ENCODE assay signal across 11 cellular contexts in the genomic region with DNA sequence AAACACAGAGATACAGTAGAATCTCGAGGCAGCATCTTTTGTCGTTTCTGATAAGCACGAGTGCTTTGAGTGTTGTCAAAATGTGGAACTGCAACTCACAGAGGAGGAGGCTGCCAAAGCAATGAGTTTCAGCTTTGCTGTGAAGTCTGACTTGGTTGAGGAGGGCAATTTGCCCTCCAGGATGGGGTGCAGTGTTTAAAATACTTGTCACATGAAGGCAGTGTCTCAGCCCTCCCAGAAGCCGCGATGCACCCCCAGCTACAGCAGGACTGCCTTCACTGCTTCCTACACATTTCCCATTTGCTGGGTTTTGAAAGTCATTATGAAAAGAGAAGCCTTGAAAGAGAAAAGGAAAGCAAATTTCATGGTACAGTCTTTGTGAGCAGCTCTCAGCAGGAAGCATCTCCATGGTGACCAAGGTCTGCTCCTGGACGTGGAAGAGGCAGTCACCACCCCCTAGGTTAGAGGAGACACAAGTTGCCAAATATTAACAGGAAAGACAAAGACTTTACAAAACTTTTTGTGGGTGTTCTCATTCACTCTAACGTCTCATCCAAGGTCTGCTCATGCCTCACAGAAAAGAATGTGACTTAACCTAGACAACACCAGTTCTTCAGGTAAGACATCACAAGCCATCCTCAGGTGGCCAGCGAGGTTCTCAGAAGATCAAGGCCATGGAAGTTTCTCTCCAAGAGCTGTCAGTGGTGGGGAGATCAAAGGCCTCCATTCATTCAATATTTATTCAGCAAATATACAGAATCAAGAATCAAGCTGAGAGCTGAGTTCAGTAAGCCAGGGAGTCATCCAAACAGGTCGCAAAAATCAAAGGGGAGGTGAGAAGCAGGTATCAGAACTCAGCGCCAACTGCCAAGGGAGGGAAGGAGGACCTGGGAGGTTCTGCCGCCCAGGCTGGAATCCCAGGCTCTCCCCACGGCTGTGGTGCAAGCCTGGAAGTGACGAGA.
A peak's percentile ranks its signal among the peaks of the same experiment; 100 is the strongest.
DNase-seq lines count a peak whose midpoint lies in the region; ATAC-seq and TF ChIP-seq lines count a peak whose summit lies in the region.
"Had no signal": no experiment of that assay in that cellular context is flagged by ENCODE, and none has a peak within 500 bp of the region (broad histone marks: within the 10 kb centered on the region; RNA-seq: fewer than 3 reads in every experiment).

No MANE protein-coding gene starts in this region.

- no peaks in the 10 kb centered on the region for H3K9me3 ChIP-seq in thyroid gland

- H3K27me3 Mint-ChIP-seq in stimulated activated memory B cell treated with anti-CD40 and anti-IgM and Interleukin-4, amounts not matched to agents 10 μg/mL and 1 μg/mL and 100 μg/mL, for 72 hours = no peaks in the 10 kb centered on the region
- H3K27me3 Mint-ChIP-seq: CD4-positive, CD25-positive, alpha-beta regulatory T cell had no signal

- H3K27ac Mint-ChIP-seq in stimulated activated memory B cell treated with anti-CD40 and anti-IgM and Interleukin-4, amounts not matched to agents 10 μg/mL and 1 μg/mL and 100 μg/mL, for 72 hours = peak overlapping the region; percentile 64

- no peaks in the 10 kb centered on the region for H3K36me3 ChIP-seq in thyroid gland

- H3K27me3 ChIP-seq in thyroid gland = no peaks in the 10 kb centered on the region
- H3K27me3 ChIP-seq: foreskin keratinocyte had no signal

- no peak for TF ChIP-seq POLR2A in thyroid gland (IDR thresholded peaks at IDR 0.05)

- H3K4me3 ChIP-seq in thyroid gland (replicated peaks in 1 of 3) = no peak overlapping the region

- TF ChIP-seq CTCF in thyroid gland (IDR thresholded peaks at IDR 0.05) = no peak

- ATAC-seq in GM21825 (IDR thresholded peaks at IDR 0.05; ENCODE audit: unreplicated experiment) = peak; percentile 86
- ATAC-seq in HG03558 (IDR thresholded peaks at IDR 0.05; ENCODE audit: extremely low read depth, unreplicated experiment) = peak; percentile 70
- peak; percentile 89 for ATAC-seq in stimulated activated memory B cell treated with anti-CD40 and anti-IgM and Interleukin-4, amounts not matched to agents 10 μg/mL and 1 μg/mL and 100 μg/mL, for 72 hours
- ATAC-seq: foreskin keratinocyte had no signal

- no peaks in the 10 kb centered on the region for H3K9me3 Mint-ChIP-seq in stimulated activated memory B cell treated with anti-CD40 and anti-IgM and Interleukin-4, amounts not matched to agents 10 μg/mL and 1 μg/mL and 100 μg/mL, for 72 hours
- H3K9me3 Mint-ChIP-seq: CD4-positive, CD25-positive, alpha-beta regulatory T cell had no signal

- peaks cover 22% of the 10 kb centered on the region for H3K4me1 Mint-ChIP-seq in stimulated activated memory B cell treated with anti-CD40 and anti-IgM and Interleukin-4, amounts not matched to agents 10 μg/mL and 1 μg/mL and 100 μg/mL, for 72 hours

- H3K4me1 ChIP-seq in thyroid gland = no peaks in the 10 kb centered on the region
- H3K4me1 ChIP-seq: foreskin keratinocyte had no signal

- peak overlapping the region; percentile 47 for H3K4me3 Mint-ChIP-seq in stimulated activated memory B cell treated with anti-CD40 and anti-IgM and Interleukin-4, amounts not matched to agents 10 μg/mL and 1 μg/mL and 100 μg/mL, for 72 hours
- H3K4me3 Mint-ChIP-seq: nephron progenitor cell had no signal

- H3K36me3 Mint-ChIP-seq in stimulated activated memory B cell treated with anti-CD40 and anti-IgM and Interleukin-4, amounts not matched to agents 10 μg/mL and 1 μg/mL and 100 μg/mL, for 72 hours = no peaks in the 10 kb centered on the region
- H3K36me3 Mint-ChIP-seq: CD4-positive, CD25-positive, alpha-beta regulatory T cell had no signal

- in situ Hi-C loops in ACHN (cut with HindIII; ENCODE audit: low pct_ligation_motif_present, low pct_unique_long_range_greater_than_20kb, low sequenced_read_pairs) = no loop called here

- H3K27ac ChIP-seq in thyroid gland = no peak overlapping the region
- H3K27ac ChIP-seq: foreskin keratinocyte had no signal

- 54 to 66% methylated on average over 13 of the region's 13 CpGs for WGBS in thyroid gland, 2 donors

- peak; percentile 42 for DNase-seq in activated effector memory CD4-positive, alpha-beta T cell treated with anti-CD3 and anti-CD28 coated beads, Interleukin-2, amount 50 U/mL, for 16 hours
- DNase-seq in activated effector memory CD4-positive, alpha-beta T cell treated with Interleukin-2 at 50 U/mL for 16 hours = no peak
- DNase-seq in SHP77 (lab: John Stamatoyannopoulos, UW) (no peak), ACHN (no peak), thyroid gland (no peak)
- DNase-seq: CD4-positive, CD25-positive, alpha-beta regulatory T cell; foreskin keratinocyte; nephron progenitor cell had no signal

- intact Hi-C loops in thyroid gland (cut with DNase I) = no loop called here
